In genomic region chr4:169625886-169626285, GRCh38 we compare ENCODE assay signal across 27 cellular contexts. TPM values are rescaled to one million over a fixed set of nuclear protein-coding genes. Genes with fewer than 3 reads are reported as not detected.
DNase-seq lines count a peak whose midpoint lies in the region; ATAC-seq, FAIRE-seq and TF ChIP-seq lines count a peak whose summit lies in the region.
"Had no signal": no experiment of that assay in that cellular context is flagged by ENCODE, and none has a peak within 500 bp of the region (broad histone marks: within the 10 kb centered on the region; RNA-seq: fewer than 3 reads in every experiment).

No MANE protein-coding gene starts in this region.

- no peaks in the 10 kb centered on the region for H3K9me3 Mint-ChIP-seq in naive thymus-derived CD4-positive, alpha-beta T cell
- H3K9me3 Mint-ChIP-seq: stimulated activated naive CD8-positive, alpha-beta T cell treated with anti-CD3 and anti-CD28 coated beads, Interleukin-15, amount 100 ng/mL, for 72 hours had no signal

- H3K4me3 ChIP-seq in right atrium auricular region: no peak overlapping the region
- no peak overlapping the region for H3K4me3 ChIP-seq in K562
- no peak overlapping the region for H3K4me3 ChIP-seq in naive thymus-derived CD4-positive, alpha-beta T cell (ENCODE audit: low read length)
- H3K4me3 ChIP-seq in suprapubic skin: no peak overlapping the region
- H3K4me3 ChIP-seq: BLaER1, breast epithelium, gastroesophageal sphincter, lung, right lobe of liver, thyroid gland had no signal

- H3K27me3 Mint-ChIP-seq in naive thymus-derived CD4-positive, alpha-beta T cell: no peaks in the 10 kb centered on the region
- H3K27me3 Mint-ChIP-seq: stimulated activated naive CD8-positive, alpha-beta T cell treated with anti-CD3 and anti-CD28 coated beads, Interleukin-15, amount 100 ng/mL, for 72 hours had no signal

- no peak for FAIRE-seq in K562 (lab: Jason Lieb, UNC)
- FAIRE-seq: HepG2, RCC 7860 had no signal

- ATAC-seq in left ventricle myocardium superior (no peak), K562 (peak; percentile 11; the same call in 2 of the 3 replicates), GM18858 (IDR thresholded peaks at IDR 0.05; ENCODE audit: unreplicated experiment) (no peak)
- no peak for ATAC-seq in naive thymus-derived CD4-positive, alpha-beta T cell
- ATAC-seq: gastroesophageal sphincter; HepG2; right lobe of liver; stimulated activated naive CD8-positive, alpha-beta T cell treated with anti-CD3 and anti-CD28 coated beads, Interleukin-15, amount 100 ng/mL, for 72 hours had no signal

- no peak overlapping the region for H2AFZ ChIP-seq in K562 (ENCODE audit: low read depth, low read length)

- peak; percentile 79 for TF ChIP-seq EP300 in K562 (IDR thresholded peaks at IDR 0.05; ENCODE audit: low read length)
- TF ChIP-seq EP300 in suprapubic skin (IDR thresholded peaks at IDR 0.05): no peak

- no peaks in the 10 kb centered on the region for H3K9me1 ChIP-seq in K562 (ENCODE audit: control insufficient read depth, insufficient read depth, low read length)

- DNase-seq in right atrium auricular region (ENCODE audit: low spot score): no peak
- no peak for DNase-seq in left ventricle myocardium superior
- peak; percentile 37 to 69 (median 42) for DNase-seq in K562 (ENCODE audit: extremely low read depth in 1 of 4, low spot score in 3 of 4)
- DNase-seq in naive thymus-derived CD4-positive, alpha-beta T cell: no peak
- DNase-seq in suprapubic skin (ENCODE audit: low spot score in 2 of 2): no peak
- no peak for DNase-seq in NCI-H2029 (lab: John Stamatoyannopoulos, UW)
- DNase-seq: activated CD4-positive, alpha-beta T cell treated with anti-CD3 and anti-CD28 coated beads for 4 hours; activated T-cell treated with anti-CD3 and anti-CD28 coated beads, Interleukin-2, amount 50 U/mL, for 1 hour; amniotic stem cell; Caco-2; DMS53; hippocampal formation; MV-4-11; NCI-H1436; NCI-H2081 treated with DMSO at 0.1 percent for 48 hours; right lobe of liver; SHP77 treated with DMSO at 0.1 percent for 48 hours; stimulated activated CD8-positive, alpha-beta memory T cell treated with anti-CD3 and anti-CD28 coated beads, Interleukin-4, amount 100 ng/mL, for 48 hours; stimulated activated naive CD8-positive, alpha-beta T cell treated with anti-CD3 and anti-CD28 coated beads, Interleukin-15, amount 100 ng/mL, for 72 hours; thyroid gland had no signal

- peaks cover 0 to 4% (median 4%) of the 10 kb centered on the region in 5 donors for H3K36me3 Mint-ChIP-seq in naive thymus-derived CD4-positive, alpha-beta T cell

- H3K4me1 Mint-ChIP-seq in naive thymus-derived CD4-positive, alpha-beta T cell: peaks cover 29 to 72% (median 63%) of the 10 kb centered on the region in 7 donors

- no peak for TF ChIP-seq CTCF in right atrium auricular region (IDR thresholded peaks at IDR 0.05)
- TF ChIP-seq CTCF in K562 (IDR thresholded peaks at IDR 0.05 in 2 of 3, conservative IDR thresholded peaks at IDR 0.05 in 1 of 3; ENCODE audit: insufficient read depth in 2 of 3, low read depth in 1 of 3, low read length in 3 of 3): no peak
- TF ChIP-seq CTCF in suprapubic skin (IDR thresholded peaks at IDR 0.05): no peak

- H3K4me1 ChIP-seq in right atrium auricular region (peaks cover 0 to 43% of the 10 kb centered on the region in 2 donors), K562 (replicated peaks in 1 of 2; ENCODE audit: control insufficient read depth in 2 of 2, insufficient read depth in 2 of 2, low read length in 2 of 2) (peaks cover 13 to 40% of the 10 kb centered on the region in 2 experiments), suprapubic skin (peaks cover 39% of the 10 kb centered on the region)
- H3K4me1 ChIP-seq in naive thymus-derived CD4-positive, alpha-beta T cell (ENCODE audit: control insufficient read depth in 2 of 2, insufficient read depth in 2 of 2, low read length in 2 of 2): peaks cover 17 to 25% of the 10 kb centered on the region in 2 donors

- peak overlapping the region; percentile 37 for H3K4me2 ChIP-seq in K562 (ENCODE audit: insufficient read depth, low read length)
- H3K4me2 ChIP-seq: BLaER1 had no signal

- CTCF ChIA-PET in K562 (lab: Yijun Ruan, JAX; ENCODE audit: low intra/inter-chr PET ratio): no interaction called here
- CTCF ChIA-PET in naive thymus-derived CD4-positive, alpha-beta T cell (lab: Charles Lee): interaction anchor here (1.6 kb wide), 1 partner anchor 11 kb away, joined by 3 read pairs; no protein-coding TSS in a partner anchor

- H3K9me3 ChIP-seq in right atrium auricular region (no peaks in the 10 kb centered on the region), K562 (replicated peaks; ENCODE audit: control insufficient read depth, insufficient read depth, low read depth, low read length) (no peaks in the 10 kb centered on the region), suprapubic skin (no peaks in the 10 kb centered on the region)
- H3K9me3 ChIP-seq in naive thymus-derived CD4-positive, alpha-beta T cell (ENCODE audit: control insufficient read depth in 2 of 3, low read length in 3 of 3): no peaks in the 10 kb centered on the region
- H3K9me3 ChIP-seq: BLaER1, breast epithelium, Caco-2, gastroesophageal sphincter, right lobe of liver, thyroid gland had no signal

- TF ChIP-seq POLR2A in K562 (conservative IDR thresholded peaks at IDR 0.05) (no peak), suprapubic skin (IDR thresholded peaks at IDR 0.05) (no peak)

- H3K27ac Mint-ChIP-seq in naive thymus-derived CD4-positive, alpha-beta T cell: peak overlapping the region in 6 of 9 donors; percentile 19 to 82 (median 68)

- WGBS in K562 (ENCODE audit: insufficient coverage, low coverage, missing lambda C conversion rate): 6% methylated on average over 5 of the region's 5 CpGs
- 89% methylated on average over 5 of the region's 5 CpGs for WGBS in suprapubic skin

- intact Hi-C loops in left ventricle myocardium superior (cut with micrococcal nuclease) (loop anchor here (5.0 kb wide), 1 partner anchor 614 kb away; the partner anchor contains the start of gene CBR4), K562 (cut with micrococcal nuclease) (loop anchor here (1.0 kb wide), 1 partner anchor 34 kb away; no protein-coding TSS in a partner anchor)
- intact Hi-C loops in naive thymus-derived CD4-positive, alpha-beta T cell (cut with micrococcal nuclease): no loop called here

- BruUV-seq in K562 (replicated peaks; lab: Mats Ljungman, UMichigan): no TSS peak

- TF ChIP-seq RAD21 in K562 (CRISPR knock-in tag; conservative IDR thresholded peaks at IDR 0.05 in 1 of 2, IDR thresholded peaks at IDR 0.05 in 1 of 2): no peak

- H3K27ac ChIP-seq in right atrium auricular region (peak overlapping the region; percentile 43 to 61), K562 (ENCODE audit: extremely low read depth, low read depth, low read length) (peak overlapping the region; percentile 66; the same call in 2 of the 3 replicates), suprapubic skin (no peak overlapping the region)
- H3K27ac ChIP-seq in naive thymus-derived CD4-positive, alpha-beta T cell (ENCODE audit: low read depth, low read length): no peak overlapping the region
- H3K27ac ChIP-seq: BLaER1, breast epithelium, gastroesophageal sphincter, right lobe of liver, thyroid gland had no signal

- H3K27me3 ChIP-seq in right atrium auricular region: no peaks in the 10 kb centered on the region
- H3K27me3 ChIP-seq in K562 (ENCODE audit: control insufficient read depth in 2 of 2, insufficient read depth in 2 of 2, low read length in 2 of 2): no peaks in the 10 kb centered on the region
- no peaks in the 10 kb centered on the region for H3K27me3 ChIP-seq in naive thymus-derived CD4-positive, alpha-beta T cell (ENCODE audit: control insufficient read depth in 2 of 2, insufficient read depth in 2 of 2, low read length in 2 of 2)
- H3K27me3 ChIP-seq in suprapubic skin: no peaks in the 10 kb centered on the region
- H3K27me3 ChIP-seq: BLaER1, breast epithelium, gastroesophageal sphincter, right lobe of liver, thyroid gland had no signal

- no peak overlapping the region for H3K9ac ChIP-seq in K562 (ENCODE audit: insufficient read depth in 1 of 2, low read depth in 2 of 2, low read length in 2 of 2)
- H3K9ac ChIP-seq: BLaER1 had no signal

- POLR2A ChIA-PET in K562 (lab: Yijun Ruan, JAX): interaction anchor here (0.7 to 4.9 kb wide), 9 partner anchors 9 to 44 kb away, joined by 3 to 51 read pairs (median 4); partner anchors contain the start of gene NEK1
- POLR2A ChIA-PET in naive thymus-derived CD4-positive, alpha-beta T cell (lab: Charles Lee): no interaction called here

- H4K20me1 ChIP-seq in K562 (replicated peaks; ENCODE audit: control insufficient read depth, insufficient read depth, low read length): 0 out of 2 replicates have a peak, but pooled peaks cover 7% of the 10 kb centered on the region

- H3K79me2 ChIP-seq in K562 (ENCODE audit: control insufficient read depth, insufficient read depth, low read length): peaks cover 93% of the 10 kb centered on the region

- no peak overlapping the region for H3K4me3 Mint-ChIP-seq in naive thymus-derived CD4-positive, alpha-beta T cell
- H3K4me3 Mint-ChIP-seq: stimulated activated naive CD8-positive, alpha-beta T cell treated with anti-CD3 and anti-CD28 coated beads, Interleukin-15, amount 100 ng/mL, for 72 hours had no signal

- no peaks in the 10 kb centered on the region for H3K36me3 ChIP-seq in right atrium auricular region
- H3K36me3 ChIP-seq in K562 (ENCODE audit: control insufficient read depth, insufficient read depth, low read length): peaks cover under 1% of the 10 kb centered on the region; the same call in 1 of the 3 replicates
- H3K36me3 ChIP-seq in naive thymus-derived CD4-positive, alpha-beta T cell (ENCODE audit: control insufficient read depth in 2 of 3, insufficient read depth in 3 of 3, low read length in 3 of 3): no peaks in the 10 kb centered on the region
- H3K36me3 ChIP-seq in suprapubic skin: no peaks in the 10 kb centered on the region
- H3K36me3 ChIP-seq: breast epithelium, gastroesophageal sphincter, right lobe of liver, thyroid gland had no signal

- in situ Hi-C loops in K562 (cut with MboI): no loop called here

RNA-seq across cellular contexts. Expression of gene CLCN3, which starts 5.5 kb away (rescaled TPM):
- total RNA-seq in right atrium auricular region (10 to 100 TPM; 32.9 to 58.4 TPM), left ventricle myocardium superior (65.9 TPM), K562 (2014; rRNA removed) (28.0 and 28.4 TPM in 2 replicates), K562 (2014; rRNA removed; fragmentation: Illumina TruSeq; extraction: Trizol) (48.1 and 60.1 TPM in 2 replicates), K562 (2015; rRNA removed; fragmentation: Illumina TruSeq; extraction: Trizol) (38.2 and 38.5 TPM in 2 replicates), K562 (2021) (44.8 and 46.3 TPM in 2 replicates), suprapubic skin (10 to 100 TPM; 43.7 to 58.5 (median 51.7) TPM)
- 50.5 and 176 TPM in 2 replicates for total RNA-seq in K562 (2011; cell fraction: chromatin; rRNA removed; ENCODE audit: low replicate concordance)
- 36.2 and 41.2 TPM in 2 replicates for total RNA-seq in K562 (2011; cell fraction: nucleolus; rRNA removed)
- total RNA-seq in K562 (2011; cell fraction: nucleoplasm; rRNA removed): 79.1 and 117 TPM in 2 replicates
- polyA plus RNA-seq in K562 (2011; rRNA removed) (46.9 and 60.6 TPM in 2 replicates), K562 (2014; fragmentation: Illumina TruSeq; extraction: Trizol) (35.1 and 43.6 TPM in 2 replicates), K562 (2014; fragmentation: Nextera tagmentation; extraction: Ambion mirVana) (10 to 100 TPM; 12.7 to 22.8 TPM), K562 (2014; rRNA removed) (30.8 and 35.5 TPM in 2 replicates)
- 18.1 and 24.5 TPM in 2 replicates for polyA plus RNA-seq in K562 (2011; cell fraction: cytosol; rRNA removed)
- 15.1 and 21.3 TPM in 2 replicates for polyA plus RNA-seq in K562 (2011; cell fraction: nucleus; rRNA removed)
- 28.2 and 30.6 TPM in 2 replicates for polyA plus RNA-seq in K562 (2012)
- polyA minus RNA-seq in K562 (2011; rRNA and poly(A)+ RNA removed): 169 and 177 TPM in 2 replicates
- polyA minus RNA-seq in K562 (2011; cell fraction: cytosol; rRNA and poly(A)+ RNA removed): 28.0 and 38.7 TPM in 2 replicates
- polyA minus RNA-seq in K562 (2011; cell fraction: nucleus; rRNA and poly(A)+ RNA removed): 23.8 and 47.7 TPM in 2 replicates
- total RNA-seq in naive thymus-derived CD4-positive, alpha-beta T cell: 10 to 100 TPM; 15.5 to 35.0 (median 29.3) TPM
- polyA plus RNA-seq in naive thymus-derived CD4-positive, alpha-beta T cell: 10 to 100 TPM in 1 of 2 donors, 1 to 10 TPM in 1; 7.6 to 17.7 TPM

RNA-seq across cellular contexts. Expression of gene NEK1, which starts 13.5 kb away (rescaled TPM):
- total RNA-seq in right atrium auricular region: 1 to 10 TPM; 7.2 to 9.3 TPM
- 15.9 TPM for total RNA-seq in left ventricle myocardium superior
- 29.0 and 61.5 TPM in 2 replicates for total RNA-seq in K562 (2011; cell fraction: chromatin; rRNA removed; ENCODE audit: low replicate concordance)
- 20.3 and 30.8 TPM in 2 replicates for total RNA-seq in K562 (2011; cell fraction: nucleolus; rRNA removed)
- 35.7 and 51.3 TPM in 2 replicates for total RNA-seq in K562 (2011; cell fraction: nucleoplasm; rRNA removed)
- total RNA-seq in K562 (2014; rRNA removed): 7.1 and 8.3 TPM in 2 replicates
- 10.7 and 11.9 TPM in 2 replicates for total RNA-seq in K562 (2014; rRNA removed; fragmentation: Illumina TruSeq; extraction: Trizol)
- 9.2 and 10.3 TPM in 2 replicates for total RNA-seq in K562 (2015; rRNA removed; fragmentation: Illumina TruSeq; extraction: Trizol)
- 15.7 and 18.2 TPM in 2 replicates for total RNA-seq in K562 (2021)
- 12.0 and 12.7 TPM in 2 replicates for polyA plus RNA-seq in K562 (2011; rRNA removed)
- 3.3 and 5.6 TPM in 2 replicates for polyA plus RNA-seq in K562 (2011; cell fraction: cytosol; rRNA removed)
- 10.7 and 12.7 TPM in 2 replicates for polyA plus RNA-seq in K562 (2011; cell fraction: nucleus; rRNA removed)
- 8.9 and 13.0 TPM in 2 replicates for polyA plus RNA-seq in K562 (2012)
- 13.5 and 15.2 TPM in 2 replicates for polyA plus RNA-seq in K562 (2014; fragmentation: Illumina TruSeq; extraction: Trizol)
- 1 to 10 TPM; 6.2 to 9.0 TPM for polyA plus RNA-seq in K562 (2014; fragmentation: Nextera tagmentation; extraction: Ambion mirVana)
- polyA plus RNA-seq in K562 (2014; rRNA removed): 9.8 and 11.2 TPM in 2 replicates
- polyA minus RNA-seq in K562 (2011; rRNA and poly(A)+ RNA removed): 21.3 and 22.2 TPM in 2 replicates
- 4.9 and 10.8 TPM in 2 replicates for polyA minus RNA-seq in K562 (2011; cell fraction: cytosol; rRNA and poly(A)+ RNA removed)
- 27.1 and 36.1 TPM in 2 replicates for polyA minus RNA-seq in K562 (2011; cell fraction: nucleus; rRNA and poly(A)+ RNA removed)
- 10 to 100 TPM; 13.7 to 21.0 (median 17.4) TPM for total RNA-seq in naive thymus-derived CD4-positive, alpha-beta T cell
- 10 to 100 TPM in 1 of 2 donors, 1 to 10 TPM in 1; 7.8 to 11.9 TPM for polyA plus RNA-seq in naive thymus-derived CD4-positive, alpha-beta T cell
- 10 to 100 TPM in 1 of 4 donors, 1 to 10 TPM in 3; 6.0 to 11.1 (median 6.7) TPM for total RNA-seq in suprapubic skin

Comparison
In these comparisons a context has a peak if more than half of its experiments do, and no peak if none do; other contexts are left out.
1. DNase-seq: peak in K562 (4 of 4); none in right atrium auricular region (single experiment), left ventricle myocardium superior (single experiment), naive thymus-derived CD4-positive, alpha-beta T cell (0 of 9), suprapubic skin (0 of 2) and NCI-H2029 (single experiment).
2. H3K27ac ChIP-seq: peak in right atrium auricular region (2 of 2) and K562 (single experiment); none in naive thymus-derived CD4-positive, alpha-beta T cell (single experiment) and suprapubic skin (single experiment).
3. intact Hi-C loops: an anchor here in left ventricle myocardium superior (5.0 kb wide) and K562 (1.0 kb wide); none called in naive thymus-derived CD4-positive, alpha-beta T cell.